ENCODE assay signal across 25 cellular contexts in genomic region chr17:13228711-13229110, GRCh38.
"Had no signal": no experiment of that assay in that cellular context is flagged by ENCODE, and none has a peak within 500 bp of the region (broad histone marks: within the 10 kb centered on the region; RNA-seq: fewer than 3 reads in every experiment).

No MANE protein-coding gene starts in this region.

- H3K9me3 ChIP-seq: esophagus muscularis mucosa, gastroesophageal sphincter, heart left ventricle, left lung, lower lobe of right lung, mucosa of descending colon had no signal

- DNase-seq: dermis blood vessel endothelial cell; dorsolateral prefrontal cortex; effector CD4-positive, alpha-beta T cell; effector memory CD4-positive, alpha-beta T cell; foreskin keratinocyte; heart left ventricle; hypothalamus; immature natural killer cell; islet precursor cell; kidney; kidney glomerular epithelial cell; left colon; left ventricle myocardium superior; lower lobe of right lung; mesenchymal stem cell had no signal

- H3K4me3 Mint-ChIP-seq: immature natural killer cell, mesothelial cell of epicardium had no signal

- H3K4me1 Mint-ChIP-seq: immature natural killer cell had no signal

- H2AFZ ChIP-seq: hepatocyte had no signal

- H3K4me1 ChIP-seq: esophagus muscularis mucosa, foreskin keratinocyte, gastroesophageal sphincter, heart left ventricle, left lung, lower lobe of right lung had no signal

- ATAC-seq: foreskin keratinocyte, gastroesophageal sphincter, heart left ventricle, left lung, left ventricle myocardium superior, lower lobe of right lung had no signal

- H3K79me2 ChIP-seq: hepatocyte had no signal

- H3K27ac Mint-ChIP-seq: immature natural killer cell, mesothelial cell of epicardium had no signal

- FAIRE-seq: colon, endothelial cell of umbilical vein, frontal cortex, kidney had no signal

- H3K4me3 ChIP-seq: coronary artery, dorsolateral prefrontal cortex, esophagus muscularis mucosa, gastroesophageal sphincter, heart left ventricle, hepatocyte, left lung, lower lobe of right lung, mucosa of descending colon had no signal

- H3K36me3 ChIP-seq: esophagus muscularis mucosa, gastroesophageal sphincter, heart left ventricle, left lung, lower lobe of right lung had no signal

- H3K4me2 ChIP-seq: hepatocyte had no signal

- H3K36me3 Mint-ChIP-seq: immature natural killer cell, mesothelial cell of epicardium had no signal

- H3K27me3 ChIP-seq: foreskin keratinocyte, hepatocyte had no signal

- H3K27ac ChIP-seq: coronary artery, dorsolateral prefrontal cortex, esophagus muscularis mucosa, foreskin keratinocyte, gastroesophageal sphincter, heart left ventricle, hepatocyte, left lung, lower lobe of right lung had no signal
